Comparison of ENCODE assay signal across 9 cellular contexts in genomic region chr4:102503831-102504786, GRCh38. TPM values are rescaled to one million over a fixed set of nuclear protein-coding genes. Genes with fewer than 3 reads are reported as not detected.
A peak's percentile ranks its signal among the peaks of the same experiment; 100 is the strongest.
DNase-seq lines count a peak whose midpoint lies in the region; ATAC-seq, FAIRE-seq and TF ChIP-seq lines count a peak whose summit lies in the region.
"Had no signal": no experiment of that assay in that cellular context is flagged by ENCODE, and none has a peak within 500 bp of the region (broad histone marks: within the 10 kb centered on the region; RNA-seq: fewer than 3 reads in every experiment).

No MANE protein-coding gene starts in this region.

- H2BK20ac ChIP-seq in IMR-90 (ENCODE audit: low read depth, low read length) = no peak overlapping the region

- SMC1A ChIA-PET in GM12878 (lab: Charles Lee; ENCODE audit: uncharacterized antibody, unreplicated experiment) = interaction anchor here (1.2 to 2.5 kb wide), 4 partner anchors 18 to 58 kb away, joined by 4 to 9 read pairs (median 5); no protein-coding TSS in a partner anchor

- H3K4me3 ChIP-seq in IMR-90 (ENCODE audit: insufficient read depth, low read depth, low read length) = no peak overlapping the region
- peak overlapping the region; percentile 75 for H3K4me3 ChIP-seq in GM12878
- no peak overlapping the region for H3K4me3 ChIP-seq in WERI-Rb-1 (ENCODE audit: low read depth, low read length)

- no peak overlapping the region for H2BK5ac ChIP-seq in IMR-90 (ENCODE audit: low read depth, low read length, poor library complexity, severe bottlenecking)

- TF ChIP-seq CTCF in CD4-positive, alpha-beta T cell (IDR thresholded peaks at IDR 0.05) = no peak
- TF ChIP-seq CTCF in IMR-90 (conservative IDR thresholded peaks at IDR 0.05; ENCODE audit: low read depth, low read length) (no peak), GM12878 (IDR thresholded peaks at IDR 0.05 in 2 of 3, conservative IDR thresholded peaks at IDR 0.05 in 1 of 3; ENCODE audit: control insufficient read depth in 2 of 3, extremely low read depth in 1 of 3, insufficient read depth in 1 of 3, low read depth in 3 of 3, low read length in 3 of 3) (no peak), WERI-Rb-1 (IDR thresholded peaks at IDR 0.05; ENCODE audit: low read depth, low read length) (no peak)

- peaks cover 75% of the 10 kb centered on the region for H3K79me2 ChIP-seq in GM12878 (ENCODE audit: control insufficient read depth, insufficient read depth, low read length)

- TF ChIP-seq RAD21 in IMR-90 (IDR thresholded peaks at IDR 0.05; ENCODE audit: low read length) (no peak), GM12878 (IDR thresholded peaks at IDR 0.05; ENCODE audit: insufficient read depth, low read depth, low read length) (no peak)

- no peak for FAIRE-seq in GM12878 (lab: Jason Lieb, UNC)

- no peak overlapping the region for H2BK15ac ChIP-seq in IMR-90 (ENCODE audit: low read depth, low read length)

- H3K79me1 ChIP-seq in IMR-90 (ENCODE audit: low read depth in 1 of 2, low read length in 2 of 2) = peaks cover 8 to 36% of the 10 kb centered on the region in 2 experiments

- no peaks in the 10 kb centered on the region for H3K27me3 Mint-ChIP-seq in CD4-positive, alpha-beta T cell
- no peaks in the 10 kb centered on the region for H3K27me3 Mint-ChIP-seq in naive B cell

- no peak overlapping the region for H2AK9ac ChIP-seq in IMR-90 (replicated peaks; ENCODE audit: low read depth, low read length, poor library complexity)

- no peak overlapping the region for H3K56ac ChIP-seq in IMR-90 (ENCODE audit: extremely low read depth, insufficient read depth, low read length)

- H3K9me3 Mint-ChIP-seq in CD4-positive, alpha-beta T cell = no peaks in the 10 kb centered on the region
- H3K9me3 Mint-ChIP-seq in naive B cell = no peaks in the 10 kb centered on the region

- WGBS in IMR-90 (ENCODE audit: extremely low coverage in 2 of 2, insufficient read length in 1 of 2), 2 experiments = no CpG with 5 or more reads among the region's 5 CpGs
- WGBS in GM12878 (ENCODE audit: insufficient coverage, insufficient replicate concordance, low lambda C conversion rate, missing lambda C conversion rate) = 0% methylated on average over 5 of the region's 5 CpGs

- peaks cover 32% of the 10 kb centered on the region for H3K36me3 Mint-ChIP-seq in CD4-positive, alpha-beta T cell (ENCODE audit: low read depth)
- H3K36me3 Mint-ChIP-seq in naive B cell = no peaks in the 10 kb centered on the region

- H2AFZ ChIP-seq in IMR-90 (replicated peaks; ENCODE audit: low read length, poor library complexity) (no peak overlapping the region), GM12878 (ENCODE audit: control insufficient read depth, low read depth, low read length) (no peak overlapping the region)

- H4K91ac ChIP-seq in IMR-90 (ENCODE audit: insufficient read depth, low read depth, low read length) = no peak overlapping the region

- peaks cover 70% of the 10 kb centered on the region for H3K4me1 Mint-ChIP-seq in CD4-positive, alpha-beta T cell (ENCODE audit: low read depth)
- peaks cover 34 to 56% (median 41%) of the 10 kb centered on the region in 3 donors for H3K4me1 Mint-ChIP-seq in naive B cell

- no peaks in the 10 kb centered on the region for H3K36me3 ChIP-seq in IMR-90 (ENCODE audit: control insufficient read depth, insufficient read depth, low read length)
- H3K36me3 ChIP-seq in GM12878 (ENCODE audit: control insufficient read depth in 2 of 2, insufficient read depth in 2 of 2, low read length in 1 of 2) = no peaks in the 10 kb centered on the region
- no peaks in the 10 kb centered on the region; the same call in 1 of the 2 replicates for H3K36me3 ChIP-seq in WERI-Rb-1

- no peak for DNase-seq in CD4-positive, alpha-beta T cell
- DNase-seq in IMR-90 (no peak), GM12878 (ENCODE audit: low read depth, low spot score) (no peak), naive B cell (no peak), WERI-Rb-1 (no peak), NCI-H748 (lab: John Stamatoyannopoulos, UW; ENCODE audit: unreplicated experiment) (no peak), retina (no peak), AG08396 (ENCODE audit: low spot score) (no peak)

- no peak for TF ChIP-seq POLR2A in IMR-90 (IDR thresholded peaks at IDR 0.05; ENCODE audit: low read depth, low read length)
- TF ChIP-seq POLR2A in GM12878 (IDR thresholded peaks at IDR 0.05; ENCODE audit: low read depth, low read length) = no peak

- H3K4me3 Mint-ChIP-seq in CD4-positive, alpha-beta T cell = peak overlapping the region; percentile 98
- peak overlapping the region; percentile 95 to 100 (median 98) for H3K4me3 Mint-ChIP-seq in naive B cell

- no peak for ATAC-seq in CD4-positive, alpha-beta T cell (ENCODE audit: poor library complexity)
- ATAC-seq in IMR-90 (ENCODE audit: low read depth) (no peak), GM12878 (peak; percentile 13), naive B cell (ENCODE audit: low read depth in 2 of 2) (no peak)

- CTCF ChIA-PET in CD4-positive, alpha-beta T cell (lab: Charles Lee) = no interaction called here
- CTCF ChIA-PET in IMR-90 (lab: Yijun Ruan, JAX) (no interaction called here), GM12878 (lab: Yijun Ruan, JAX) (interaction anchor here (1.1 to 1.3 kb wide), 2 partner anchors 10 to 17 kb away, joined by 3 to 4 read pairs; no protein-coding TSS in a partner anchor)

- dilution Hi-C loops in IMR-90 (cut with HindIII; ENCODE audit: low sequenced_read_pairs, unreplicated experiment) = no loop called here

- peak overlapping the region; percentile 34; the same call in 1 of the 2 replicates for H3K4me2 ChIP-seq in IMR-90 (ENCODE audit: low read depth, low read length)
- H3K4me2 ChIP-seq in GM12878 (ENCODE audit: control insufficient read depth, insufficient read depth) = peak overlapping the region; percentile 70

- RAD21 ChIA-PET in GM12878 (lab: Charles Lee; ENCODE audit: unreplicated experiment) = interaction anchor here (0.9 kb wide), 1 partner anchor 16 kb away, joined by 4 read pairs; no protein-coding TSS in a partner anchor

- no peak overlapping the region for H4K8ac ChIP-seq in IMR-90 (ENCODE audit: low read depth in 2 of 2, low read length in 2 of 2)

- no peak overlapping the region for H3K18ac ChIP-seq in IMR-90 (ENCODE audit: low read depth, low read length)

- 0 out of 2 replicates have a peak overlapping the region, but pooled peaks have one; percentile 1 for H3K14ac ChIP-seq in IMR-90 (replicated peaks; ENCODE audit: low read depth, low read length)

- intact Hi-C loops in CD4-positive, alpha-beta T cell (cut with DNase I, micrococcal nuclease) = loop anchor here (1.0 to 5.0 kb wide), 4 partner anchors 14 to 323 kb away; partner anchors contain the start of gene UBE2D3 (in 1 of the 2)
- intact Hi-C loops in IMR-90 (cut with micrococcal nuclease) = loop anchor here (5.0 to 10.0 kb wide), 4 partner anchors 52 to 508 kb away; partner anchors contain the start of gene UBE2D3
- intact Hi-C loops in GM12878 (cut with micrococcal nuclease; ENCODE audit: unreplicated experiment) = loop anchor here (2.0 to 5.0 kb wide), 4 partner anchors 38 to 323 kb away; partner anchors contain the start of genes SLC39A8 and UBE2D3

- TF ChIP-seq EP300 in GM12878 (IDR thresholded peaks at IDR 0.05; ENCODE audit: borderline replicate concordance in 1 of 2, control insufficient read depth in 1 of 2, low read depth in 2 of 2, low read length in 2 of 2) = no peak

- peak overlapping the region; percentile 94 for H3K27ac Mint-ChIP-seq in CD4-positive, alpha-beta T cell
- peak overlapping the region; percentile 70 to 100 (median 88) for H3K27ac Mint-ChIP-seq in naive B cell

- H3K9me3 ChIP-seq in CD4-positive, alpha-beta T cell (ENCODE audit: control insufficient read depth, low read length) = no peaks in the 10 kb centered on the region
- no peaks in the 10 kb centered on the region for H3K9me3 ChIP-seq in IMR-90 (ENCODE audit: control insufficient read depth, insufficient read depth, low read length)
- H3K9me3 ChIP-seq in GM12878 (replicated peaks; ENCODE audit: control insufficient read depth, insufficient read depth, low read length) = no peaks in the 10 kb centered on the region; the same call in 2 of the 3 replicates
- no peaks in the 10 kb centered on the region for H3K9me3 ChIP-seq in WERI-Rb-1 (ENCODE audit: severe bottlenecking)

- H2AK5ac ChIP-seq in IMR-90 (ENCODE audit: low read depth, low read length) = no peak overlapping the region

- 0 out of 2 replicates have a peak overlapping the region, but pooled peaks have one; percentile 23 for H3K23ac ChIP-seq in IMR-90 (ENCODE audit: low read depth, low read length)

- no peaks in the 10 kb centered on the region for H3K27me3 ChIP-seq in CD4-positive, alpha-beta T cell (ENCODE audit: control insufficient read depth, insufficient read depth, low read length)
- no peaks in the 10 kb centered on the region for H3K27me3 ChIP-seq in IMR-90 (ENCODE audit: control insufficient read depth, insufficient read depth, low read length)
- H3K27me3 ChIP-seq in GM12878 (replicated peaks in 1 of 2; ENCODE audit: control insufficient read depth in 2 of 2, insufficient read depth in 2 of 2, low read length in 1 of 2) = no peaks in the 10 kb centered on the region
- no peaks in the 10 kb centered on the region for H3K27me3 ChIP-seq in WERI-Rb-1 (ENCODE audit: insufficient read depth, low read depth, severe bottlenecking)

- BruUV-seq in IMR-90 (replicated peaks; lab: Mats Ljungman, UMichigan) = no TSS peak
- no TSS peak for BruUV-seq in GM12878 (replicated peaks; lab: Mats Ljungman, UMichigan)

- in situ Hi-C loops in IMR-90 (cut with MboI; ENCODE audit: low sequenced_read_pairs) = no loop called here
- in situ Hi-C loops in GM12878 (cut with MboI) = no loop called here

- H3K9me1 ChIP-seq in IMR-90 (ENCODE audit: insufficient read depth, low read length) = no peaks in the 10 kb centered on the region

- no peak overlapping the region for H3K4ac ChIP-seq in IMR-90 (ENCODE audit: low read depth, low read length)

- H3K4me1 ChIP-seq in IMR-90 (ENCODE audit: control insufficient read depth, insufficient read depth, low read length) (peaks cover 3% of the 10 kb centered on the region; the same call in 1 of the 2 replicates), GM12878 (ENCODE audit: control insufficient read depth, insufficient read depth, low read length) (peaks cover 3% of the 10 kb centered on the region; the same call in 1 of the 2 replicates)

- POLR2A ChIA-PET in CD4-positive, alpha-beta T cell (lab: Charles Lee) = interaction anchor here (0.6 to 4.6 kb wide), 4 partner anchors 23 to 365 kb away, joined by 3 to 44 read pairs (median 18); partner anchors contain the start of gene UBE2D3
- POLR2A ChIA-PET in IMR-90 (lab: Charles Lee; ENCODE audit: unreplicated experiment) = no interaction called here
- POLR2A ChIA-PET in GM12878 (lab: Charles Lee) = interaction anchor here (1.6 kb wide), 1 partner anchor 33 kb away, joined by 3 read pairs; no protein-coding TSS in a partner anchor

- no peak overlapping the region; the same call in 1 of the 2 replicates for H3K9ac ChIP-seq in IMR-90 (ENCODE audit: low read depth, low read length)
- peak overlapping the region; percentile 99 for H3K9ac ChIP-seq in GM12878 (ENCODE audit: control insufficient read depth, insufficient read depth, low read length)

- H4K20me1 ChIP-seq in IMR-90 (ENCODE audit: insufficient read depth, low read length) = peaks cover 5% of the 10 kb centered on the region; the same call in 1 of the 2 replicates
- H4K20me1 ChIP-seq in GM12878 (ENCODE audit: control insufficient read depth, insufficient read depth) = no peaks in the 10 kb centered on the region

- no peak overlapping the region for H2BK120ac ChIP-seq in IMR-90 (ENCODE audit: low read depth, low read length)

- no peak overlapping the region for H4K5ac ChIP-seq in IMR-90 (ENCODE audit: low read depth, low read length)

- no peak overlapping the region for H3K27ac ChIP-seq in CD4-positive, alpha-beta T cell (ENCODE audit: low read depth, low read length)
- H3K27ac ChIP-seq in IMR-90 (ENCODE audit: insufficient read depth, low read length) (no peak overlapping the region), GM12878 (ENCODE audit: control insufficient read depth, insufficient read depth) (peak overlapping the region; percentile 97), WERI-Rb-1 (no peak overlapping the region)
- H3K27ac ChIP-seq: RWPE1 had no signal

RNA-seq across cellular contexts. Expression of gene NFKB1, which starts 3.0 kb away (rescaled TPM):
- total RNA-seq in CD4-positive, alpha-beta T cell = 100 to 1,000 TPM; 134 TPM
- total RNA-seq in IMR-90 (2012; rRNA removed) = 23.6 and 24.6 TPM in 2 replicates
- polyA plus RNA-seq in IMR-90 (2012; rRNA removed) = 16.3 and 19.8 TPM in 2 replicates
- polyA plus RNA-seq in IMR-90 (2012; cell fraction: cytosol; rRNA removed) = 11.9 and 13.2 TPM in 2 replicates
- 18.9 and 34.9 TPM in 2 replicates for polyA plus RNA-seq in IMR-90 (2012; cell fraction: nucleus; rRNA removed; ENCODE audit: low replicate concordance)
- 92.3 and 97.9 TPM in 2 replicates for total RNA-seq in GM12878 (2013; cell fraction: nucleolus; rRNA removed)
- 51.0 and 53.0 TPM in 2 replicates for total RNA-seq in GM12878 (2014; rRNA removed)
- total RNA-seq in GM12878 (2014; rRNA removed; fragmentation: Illumina TruSeq; extraction: Trizol) = 67.4 and 68.6 TPM in 2 replicates
- 106 and 110 TPM in 2 replicates for total RNA-seq in GM12878 (2021)
- 43.4 TPM for polyA plus RNA-seq in GM12878 (2011; ENCODE audit: low read depth)
- 67.0 and 69.7 TPM in 2 replicates for polyA plus RNA-seq in GM12878 (2011; rRNA removed)
- polyA plus RNA-seq in GM12878 (2011; cell fraction: cytosol; rRNA removed) = 66.5 and 76.6 TPM in 2 replicates
- 68.3 and 72.4 TPM in 2 replicates for polyA plus RNA-seq in GM12878 (2011; cell fraction: nucleus; rRNA removed)
- 46.4 and 59.8 TPM in 2 replicates for polyA plus RNA-seq in GM12878 (2012)
- 82.1 and 85.3 TPM in 2 replicates for polyA plus RNA-seq in GM12878 (2014; fragmentation: Illumina TruSeq; extraction: Trizol)
- 10 to 100 TPM; 20.8 to 32.7 TPM for polyA plus RNA-seq in GM12878 (2014; fragmentation: Nextera tagmentation; extraction: Ambion mirVana)
- polyA plus RNA-seq in GM12878 (2014; rRNA removed) = 61.6 and 62.3 TPM in 2 replicates
- 1 to 10 TPM; 8.7 to 9.0 TPM for polyA plus RNA-seq in GM12878 (2016; fragmentation: Nextera tagmentation; extraction: Ambion mirVana)
- 104 and 111 TPM in 2 replicates for polyA minus RNA-seq in GM12878 (2011; rRNA and poly(A)+ RNA removed)
- polyA minus RNA-seq in GM12878 (2011; cell fraction: cytosol; rRNA and poly(A)+ RNA removed) = 35.4 and 41.8 TPM in 2 replicates
- polyA minus RNA-seq in GM12878 (2011; cell fraction: nucleus; rRNA and poly(A)+ RNA removed) = 42.3 and 64.8 TPM in 2 replicates
- polyA plus RNA-seq in naive B cell (ENCODE audit: low read depth in 6 of 6) = 10 to 100 TPM; 14.5 to 47.4 (median 26.2) TPM
